ENCODE assay signal across 8 cellular contexts in genomic region chr6:21665436-21666199, GRCh38.
DNase-seq lines count a peak whose midpoint lies in the region; ATAC-seq and TF ChIP-seq lines count a peak whose summit lies in the region.

No MANE protein-coding gene starts in this region.

- peaks cover 43% of the 10 kb centered on the region for H3K79me2 ChIP-seq in DND-41 (ENCODE audit: insufficient read depth, low read length)
- no peaks in the 10 kb centered on the region for H3K79me2 ChIP-seq in PC-9 (ENCODE audit: low read depth)

- POLR2A ChIA-PET in PC-9 (lab: Charles Lee; ENCODE audit: unreplicated experiment) = interaction anchor here (0.6 kb wide), 1 partner anchor 1006 kb away, joined by 3 read pairs; no protein-coding TSS in a partner anchor

- no peaks in the 10 kb centered on the region for H4K20me1 ChIP-seq in DND-41 (ENCODE audit: insufficient read depth, low read length)
- H4K20me1 ChIP-seq in PC-9 (ENCODE audit: insufficient read depth) = no peaks in the 10 kb centered on the region

- H3K9me3 ChIP-seq in DND-41 (ENCODE audit: insufficient read depth, low read length, severe bottlenecking) (no peaks in the 10 kb centered on the region), PC-9 (ENCODE audit: insufficient read depth, low read depth) (no peaks in the 10 kb centered on the region)

- intact Hi-C loops in PC-9 (cut with micrococcal nuclease; ENCODE audit: unreplicated experiment) = loop anchor here (10.0 kb wide), 1 partner anchor 139 kb away; no protein-coding TSS in a partner anchor

- H3K9ac ChIP-seq in DND-41 (ENCODE audit: low read depth, low read length) = peak overlapping the region; percentile 69

- H3K27ac ChIP-seq in DND-41 (ENCODE audit: low read length) (peak overlapping the region; percentile 62; the same call in 1 of the 2 replicates), PC-9 (no peak overlapping the region)

- H3K9me3 Mint-ChIP-seq in osteocyte (ENCODE audit: unreplicated experiment) = no peaks in the 10 kb centered on the region

- no peaks in the 10 kb centered on the region for H3F3A ChIP-seq in PC-9 (ENCODE audit: insufficient read depth, low read depth)

- BruUV-seq in PC-9 (replicated peaks; lab: Mats Ljungman, UMichigan) = no TSS peak

- no peak overlapping the region for H3K27ac Mint-ChIP-seq in osteocyte (ENCODE audit: unreplicated experiment)

- H3K4me1 ChIP-seq in DND-41 (ENCODE audit: insufficient read depth, low read length) (peaks cover 50% of the 10 kb centered on the region), PC-9 (replicated peaks; ENCODE audit: insufficient read depth) (0 out of 2 replicates have a peak, but pooled peaks cover 10% of the 10 kb centered on the region)

- H3K4me3 ChIP-seq in DND-41 (ENCODE audit: low read depth in 1 of 2, low read length in 2 of 2) (peak overlapping the region; percentile 62 to 82; a peak in 3 of 4 replicates), PC-9 (peak overlapping the region; percentile 52; the same call in 1 of the 2 replicates), fibroblast of pulmonary artery (replicated peaks; ENCODE audit: low read depth, low read length) (peak overlapping the region; percentile 69)

- H2AFZ ChIP-seq in DND-41 (ENCODE audit: low read depth, low read length) (peak overlapping the region; percentile 89), PC-9 (no peak overlapping the region)

- H3K4me2 ChIP-seq in DND-41 (ENCODE audit: insufficient read depth, low read length) = peak overlapping the region; percentile 90
- peak overlapping the region; percentile 82 for H3K4me2 ChIP-seq in PC-9

- H3K4me3 Mint-ChIP-seq in osteocyte (ENCODE audit: unreplicated experiment) = peak overlapping the region; percentile 81

- H3K9me2 ChIP-seq in PC-9 (ENCODE audit: insufficient read depth) = no peaks in the 10 kb centered on the region

- no peak for TF ChIP-seq CTCF in DND-41 (IDR thresholded peaks at IDR 0.05; ENCODE audit: borderline replicate concordance, extremely low read depth, low read length, poor library complexity, severe bottlenecking)
- TF ChIP-seq CTCF in PC-9 (conservative IDR thresholded peaks at IDR 0.05) = no peak
- no peak for TF ChIP-seq CTCF in fibroblast of pulmonary artery (IDR thresholded peaks at IDR 0.05; ENCODE audit: low read length, missing control alignments)
- TF ChIP-seq CTCF in osteocyte (IDR thresholded peaks at IDR 0.05) = no peak

- H3K4me1 Mint-ChIP-seq in osteocyte (ENCODE audit: unreplicated experiment) = peaks cover 30% of the 10 kb centered on the region

- H3K27me3 ChIP-seq in DND-41 (ENCODE audit: insufficient read depth, low read length, poor library complexity) (peaks cover 14% of the 10 kb centered on the region), PC-9 (ENCODE audit: insufficient read depth, low read depth) (peaks cover 30% of the 10 kb centered on the region)

- H3K36me3 ChIP-seq in DND-41 (ENCODE audit: insufficient read depth, low read length) = peaks cover 4% of the 10 kb centered on the region; the same call in 1 of the 2 replicates
- H3K36me3 ChIP-seq in PC-9 (ENCODE audit: low read depth) = no peaks in the 10 kb centered on the region

- CTCF ChIA-PET in PC-9 (lab: Charles Lee) = no interaction called here

- DNase-seq in DND-41 (no peak), PC-9 (no peak), fibroblast of pulmonary artery (ENCODE audit: low read depth) (no peak), osteocyte (ENCODE audit: extremely low spot score, unreplicated experiment) (no peak), putamen (ENCODE audit: low spot score) (no peak), NCI-H2107 (lab: John Stamatoyannopoulos, UW) (no peak)

- H3K27me3 Mint-ChIP-seq in osteocyte (ENCODE audit: unreplicated experiment) = peaks cover 61% of the 10 kb centered on the region

- ATAC-seq in DND-41 (ENCODE audit: insufficient read depth, low read depth) = peak; percentile 17; the same call in 2 of the 3 replicates
- no peak for ATAC-seq in GM19397 (IDR thresholded peaks at IDR 0.05; ENCODE audit: unreplicated experiment)
- ATAC-seq in GM18861 (IDR thresholded peaks at IDR 0.05; ENCODE audit: unreplicated experiment) = no peak

- H3K36me3 Mint-ChIP-seq in osteocyte (ENCODE audit: unreplicated experiment) = no peaks in the 10 kb centered on the region
